6 cellular contexts compared by ENCODE assay signal in genomic region chr20:63652192-63652980, GRCh38. TPM values are rescaled to one million over a fixed set of nuclear protein-coding genes. Genes with fewer than 3 reads are reported as not detected.
DNase-seq lines count a peak whose midpoint lies in the region; TF ChIP-seq lines count a peak whose summit lies in the region.

No MANE protein-coding gene starts in this region.

- peak overlapping the region; percentile 80 for H3K4me2 ChIP-seq in trophoblast cell (ENCODE audit: low read length)

- no peak overlapping the region for H4K12ac ChIP-seq in trophoblast cell (ENCODE audit: low read depth, low read length)

- POLR2A ChIA-PET in AG04450 (lab: Yijun Ruan, JAX): interaction anchor here (0.7 to 1.4 kb wide), 4 partner anchors 10 to 87 kb away, joined by 3 to 6 read pairs (median 4); no protein-coding TSS in a partner anchor

- no peak overlapping the region for H2BK12ac ChIP-seq in trophoblast cell (ENCODE audit: low read length)

- no peak overlapping the region for H2BK5ac ChIP-seq in trophoblast cell (ENCODE audit: low read depth, low read length, poor library complexity)

- peak overlapping the region; percentile 70 for H3K4me3 ChIP-seq in AG04450 (ENCODE audit: low read depth, low read length)
- peak overlapping the region; percentile 60 for H3K4me3 ChIP-seq in trophoblast cell (ENCODE audit: low read depth, low read length)

- no peaks in the 10 kb centered on the region for H3K9me3 Mint-ChIP-seq in chondrocyte (ENCODE audit: low read depth)

- H3K79me2 ChIP-seq in trophoblast cell (ENCODE audit: control insufficient read depth, insufficient read depth, low read length, poor library complexity): no peaks in the 10 kb centered on the region

- no peak overlapping the region for H2BK120ac ChIP-seq in trophoblast cell (ENCODE audit: insufficient read depth, low read length, poor library complexity)

- H3K4me1 Mint-ChIP-seq in chondrocyte (ENCODE audit: low read depth): peaks cover 4% of the 10 kb centered on the region

- H3K14ac ChIP-seq in trophoblast cell (ENCODE audit: low read length): no peak overlapping the region

- H4K8ac ChIP-seq in trophoblast cell (ENCODE audit: low read depth, low read length): no peak overlapping the region

- no peak overlapping the region for H3K4ac ChIP-seq in trophoblast cell (ENCODE audit: low read depth, low read length)

- H3K18ac ChIP-seq in trophoblast cell (ENCODE audit: low read length): peak overlapping the region; percentile 41

- no peaks in the 10 kb centered on the region for H3K79me1 ChIP-seq in trophoblast cell (ENCODE audit: low read length)

- H3K4me3 Mint-ChIP-seq in chondrocyte (ENCODE audit: unreplicated experiment): peak overlapping the region; percentile 65

- no peak overlapping the region for H3K9ac ChIP-seq in trophoblast cell (ENCODE audit: low read length)

- H3K27me3 ChIP-seq in AG04450 (ENCODE audit: control insufficient read depth, insufficient read depth, low read length) (no peaks in the 10 kb centered on the region), trophoblast cell (ENCODE audit: insufficient read depth, low read length) (peaks cover 11% of the 10 kb centered on the region)

- H3K36me3 Mint-ChIP-seq in chondrocyte (ENCODE audit: low read depth): no peaks in the 10 kb centered on the region

- DNase-seq in AG04450 (ENCODE audit: low read depth, low spot score): no peak
- DNase-seq in NCI-H526 treated with DMSO at 0.1 percent for 48 hours (lab: John Stamatoyannopoulos, UW): peak; percentile 48
- DNase-seq in chondrocyte (ENCODE audit: low spot score): no peak
- DNase-seq in trophoblast cell: no peak
- DNase-seq in medulla oblongata (ENCODE audit: extremely low spot score): no peak
- DNase-seq in GF-D8 (lab: John Stamatoyannopoulos, UW): no peak

- peak overlapping the region; percentile 21 for H4K91ac ChIP-seq in trophoblast cell (ENCODE audit: low read depth, low read length)

- no peak overlapping the region for H3K23ac ChIP-seq in trophoblast cell (ENCODE audit: low read length)

- peaks cover 14 to 20% of the 10 kb centered on the region in 2 experiments for H3K4me1 ChIP-seq in trophoblast cell (ENCODE audit: control insufficient read depth in 1 of 2, insufficient read depth in 2 of 2, low read length in 2 of 2)

- WGBS in trophoblast cell (ENCODE audit: extremely low coverage, insufficient coverage, insufficient read length): no CpG with 5 or more reads among the region's 91 CpGs

- no peaks in the 10 kb centered on the region for H3K27me3 Mint-ChIP-seq in chondrocyte (ENCODE audit: low read depth)

- H3K27ac Mint-ChIP-seq in chondrocyte (ENCODE audit: unreplicated experiment): no peak overlapping the region

- TF ChIP-seq CTCF in AG04450 (IDR thresholded peaks at IDR 0.05; ENCODE audit: low read depth, low read length) (no peak), chondrocyte (IDR thresholded peaks at IDR 0.05) (peak; percentile 31)

- no peak overlapping the region for H2AK5ac ChIP-seq in trophoblast cell (ENCODE audit: low read length)

- H3K27ac ChIP-seq in AG04450 (ENCODE audit: low read depth, low read length) (no peak overlapping the region), trophoblast cell (ENCODE audit: low read depth, low read length) (no peak overlapping the region)

- no peaks in the 10 kb centered on the region for H3K36me3 ChIP-seq in trophoblast cell (ENCODE audit: control insufficient read depth in 1 of 2, insufficient read depth in 2 of 2, low read length in 2 of 2)

- CTCF ChIA-PET in AG04450 (lab: Charles Lee): no interaction called here

- peak overlapping the region; percentile 38 for H2AFZ ChIP-seq in trophoblast cell (ENCODE audit: insufficient read depth, low read length, poor library complexity)

- H3K9me3 ChIP-seq in AG04450 (ENCODE audit: control insufficient read depth, insufficient read depth, low read length) (no peaks in the 10 kb centered on the region; the same call in 1 of the 2 replicates), trophoblast cell (ENCODE audit: insufficient read depth, low read depth, low read length) (no peaks in the 10 kb centered on the region)

RNA-seq across cellular contexts. Expression of gene STMN3, which starts 0.8 kb away (rescaled TPM):
- 21.8 and 26.9 TPM in 2 replicates for polyA plus RNA-seq in AG04450 (2011; rRNA removed)
- 11.3 and 13.3 TPM in 2 replicates for polyA minus RNA-seq in AG04450 (2011; rRNA and poly(A)+ RNA removed)
- total RNA-seq in chondrocyte: 7.8 to 15.0 TPM (median 7.8 TPM) in 3 replicates
- polyA plus RNA-seq in trophoblast cell (2013): 3.6 and 3.8 TPM in 2 replicates

RNA-seq across cellular contexts. Expression of gene RTEL1, which starts 5.7 kb away (rescaled TPM):
- polyA plus RNA-seq in AG04450 (2011; rRNA removed): 11.3 and 14.6 TPM in 2 replicates
- polyA minus RNA-seq in AG04450 (2011; rRNA and poly(A)+ RNA removed): 25.6 and 41.1 TPM in 2 replicates
- 20.4 to 45.3 TPM (median 21.9 TPM) in 3 replicates for total RNA-seq in chondrocyte
- 9.9 and 10.1 TPM in 2 replicates for polyA plus RNA-seq in trophoblast cell (2013)

RNA-seq across cellular contexts. Expression of gene GMEB2, which starts 25.5 kb away (rescaled TPM):
- polyA plus RNA-seq in AG04450 (2011; rRNA removed): 6.3 and 7.3 TPM in 2 replicates
- 6.6 and 7.3 TPM in 2 replicates for polyA minus RNA-seq in AG04450 (2011; rRNA and poly(A)+ RNA removed)
- 7.8 to 8.5 TPM (median 7.9 TPM) in 3 replicates for total RNA-seq in chondrocyte
- polyA plus RNA-seq in trophoblast cell (2013): 12.3 and 13.4 TPM in 2 replicates

RNA-seq across cellular contexts. Expression of gene TNFRSF6B, which starts 44.1 kb away (rescaled TPM):
- polyA plus RNA-seq in AG04450 (2011; rRNA removed): 2.5 and 5.2 TPM in 2 replicates
- 0.74 and 1.2 TPM in 2 replicates for polyA minus RNA-seq in AG04450 (2011; rRNA and poly(A)+ RNA removed)
- 0.79 to 0.99 TPM in 2 of 3 replicates, not detected in the other for total RNA-seq in chondrocyte
- polyA plus RNA-seq in trophoblast cell (2013): 0.73 and 0.85 TPM in 2 replicates

RNA-seq across cellular contexts. Expression of gene ARFRP1, which starts 55.4 kb away (rescaled TPM):
- polyA plus RNA-seq in AG04450 (2011; rRNA removed): 21.4 and 23.8 TPM in 2 replicates
- 21.6 and 22.1 TPM in 2 replicates for polyA minus RNA-seq in AG04450 (2011; rRNA and poly(A)+ RNA removed)
- total RNA-seq in chondrocyte: 37.8 to 47.4 TPM (median 39.8 TPM) in 3 replicates
- polyA plus RNA-seq in trophoblast cell (2013): 8.2 and 8.3 TPM in 2 replicates
